11 cellular contexts compared by ENCODE assay signal in the genomic region with DNA sequence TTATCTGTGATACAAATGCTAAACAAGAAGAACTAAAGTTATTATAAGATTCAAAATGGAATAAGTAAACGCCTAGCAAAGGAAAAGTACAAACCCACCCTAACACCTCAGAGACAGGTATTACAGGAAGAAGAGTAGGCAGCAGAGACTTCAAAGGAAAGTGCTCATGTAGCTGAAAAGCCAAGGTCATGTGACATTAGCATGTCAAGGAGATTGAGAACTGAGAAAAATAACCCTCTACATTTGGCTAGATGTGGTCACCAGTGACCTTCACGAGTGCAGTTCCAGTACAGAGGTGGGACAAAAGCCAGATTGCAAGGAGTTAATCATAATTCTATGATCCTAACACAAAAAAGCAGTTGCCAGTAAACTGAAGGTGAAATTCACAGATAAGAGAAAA.
DNase-seq lines count a peak whose midpoint lies in the region; ATAC-seq and TF ChIP-seq lines count a peak whose summit lies in the region.
"Had no signal": no experiment of that assay in that cellular context is flagged by ENCODE, and none has a peak within 500 bp of the region (broad histone marks: within the 10 kb centered on the region; RNA-seq: fewer than 3 reads in every experiment).

No MANE protein-coding gene starts in this region.

- H3K9me3 ChIP-seq in CD4-positive, alpha-beta T cell (ENCODE audit: control insufficient read depth, low read length) = no peaks in the 10 kb centered on the region
- H3K9me3 ChIP-seq in OCI-LY7 (ENCODE audit: low read length) (no peaks in the 10 kb centered on the region), mammary epithelial cell (replicated peaks; ENCODE audit: insufficient read depth, low read length) (no peaks in the 10 kb centered on the region), gastrocnemius medialis (no peaks in the 10 kb centered on the region)
- H3K9me3 ChIP-seq: BE2C, tibial artery had no signal

- H4K20me1 ChIP-seq in OCI-LY7 (ENCODE audit: insufficient read depth, low read length) (no peaks in the 10 kb centered on the region), mammary epithelial cell (ENCODE audit: insufficient read depth, low read length) (no peaks in the 10 kb centered on the region)

- no peaks in the 10 kb centered on the region for H3K27me3 ChIP-seq in CD4-positive, alpha-beta T cell (ENCODE audit: control insufficient read depth, insufficient read depth, low read length)
- H3K27me3 ChIP-seq in mammary epithelial cell (ENCODE audit: insufficient read depth, low read length) = no peaks in the 10 kb centered on the region
- no peaks in the 10 kb centered on the region for H3K27me3 ChIP-seq in gastrocnemius medialis
- H3K27me3 ChIP-seq: BE2C, tibial artery had no signal

- ATAC-seq in CD4-positive, alpha-beta T cell (ENCODE audit: poor library complexity) = peak; percentile 52
- peak; percentile 89 for ATAC-seq in GM19035 (IDR thresholded peaks at IDR 0.05; ENCODE audit: unreplicated experiment)
- peak; percentile 90 for ATAC-seq in HG02852 (IDR thresholded peaks at IDR 0.05; ENCODE audit: unreplicated experiment)
- no peak for ATAC-seq in gastrocnemius medialis

- 83% methylated on average over 2 of the region's 2 CpGs for WGBS in mammary epithelial cell (ENCODE audit: low coverage, missing lambda C conversion rate)

- no peak for TF ChIP-seq POLR2A in gastrocnemius medialis (IDR thresholded peaks at IDR 0.05)

- POLR2A ChIA-PET in CD4-positive, alpha-beta T cell (lab: Charles Lee) = no interaction called here
- POLR2A ChIA-PET in OCI-LY7 (lab: Charles Lee) = interaction anchor here (0.5 kb wide), 1 partner anchor 12 kb away, joined by 3 read pairs; no protein-coding TSS in a partner anchor

- intact Hi-C loops in CD4-positive, alpha-beta T cell (cut with DNase I, micrococcal nuclease) = no loop called here
- intact Hi-C loops in OCI-LY7 (cut with micrococcal nuclease; ENCODE audit: unreplicated experiment) = no loop called here
- intact Hi-C loops in mammary epithelial cell (cut with micrococcal nuclease) = no loop called here
- intact Hi-C loops in gastrocnemius medialis (cut with DNase I; ENCODE audit: low total_unique reads) = no loop called here

- in situ Hi-C loops in mammary epithelial cell (cut with MboI; ENCODE audit: low sequenced_read_pairs in 2 of 2) = no loop called here
- in situ Hi-C loops in gastrocnemius medialis (cut with MboI; ENCODE audit: low sequenced_read_pairs in 4 of 4) = no loop called here

- H3K79me2 ChIP-seq in OCI-LY7 (ENCODE audit: insufficient read depth, low read depth, low read length) = peaks cover 9% of the 10 kb centered on the region; the same call in 1 of the 2 replicates
- H3K79me2 ChIP-seq in mammary epithelial cell (ENCODE audit: insufficient read depth, low read length) = no peaks in the 10 kb centered on the region

- H3K4me1 ChIP-seq in OCI-LY7 (ENCODE audit: insufficient read depth, low read length, poor library complexity, severe bottlenecking) = peaks cover 8% of the 10 kb centered on the region
- H3K4me1 ChIP-seq in mammary epithelial cell (ENCODE audit: insufficient read depth, low read length) = no peaks in the 10 kb centered on the region
- H3K4me1 ChIP-seq in gastrocnemius medialis = no peaks in the 10 kb centered on the region
- H3K4me1 ChIP-seq: BE2C, tibial artery had no signal

- no peaks in the 10 kb centered on the region for H3K36me3 Mint-ChIP-seq in CD4-positive, alpha-beta T cell (ENCODE audit: low read depth)

- H2AFZ ChIP-seq in OCI-LY7 (ENCODE audit: low read length) (no peak overlapping the region), mammary epithelial cell (ENCODE audit: low read depth, low read length) (no peak overlapping the region)

- no peaks in the 10 kb centered on the region for H3K9me3 Mint-ChIP-seq in CD4-positive, alpha-beta T cell

- CTCF ChIA-PET in CD4-positive, alpha-beta T cell (lab: Charles Lee) = no interaction called here
- CTCF ChIA-PET in OCI-LY7 (lab: Charles Lee; ENCODE audit: unreplicated experiment) (no interaction called here), mammary epithelial cell (lab: Charles Lee; ENCODE audit: low non-redundant PET) (no interaction called here)

- H3K4me1 Mint-ChIP-seq in CD4-positive, alpha-beta T cell (ENCODE audit: low read depth) = peaks cover 26% of the 10 kb centered on the region

- H3K9ac ChIP-seq in mammary epithelial cell (ENCODE audit: insufficient read depth, low read length) = no peak overlapping the region

- H3K4me2 ChIP-seq in OCI-LY7 (ENCODE audit: low read length) (no peak overlapping the region), mammary epithelial cell (ENCODE audit: insufficient read depth, low read depth, low read length) (no peak overlapping the region)

- no peak overlapping the region for H3K4me3 Mint-ChIP-seq in CD4-positive, alpha-beta T cell

- no peak for DNase-seq in CD4-positive, alpha-beta T cell
- DNase-seq in OCI-LY7 (ENCODE audit: low spot score) = peak; percentile 28
- DNase-seq in NCI-H128 (lab: John Stamatoyannopoulos, UW; ENCODE audit: unreplicated experiment) = no peak
- DNase-seq in SK-N-DZ (ENCODE audit: low spot score) = no peak
- no peak for DNase-seq in mammary epithelial cell
- no peak for DNase-seq in gastrocnemius medialis
- DNase-seq: BE2C, NCI-H526, tibial artery had no signal

- BruUV-seq in OCI-LY7 (replicated peaks; lab: Mats Ljungman, UMichigan) = no TSS peak
- BruUV-seq in mammary epithelial cell (replicated peaks; lab: Mats Ljungman, UMichigan) = no TSS peak

- H3K9me2 ChIP-seq in OCI-LY7 (ENCODE audit: insufficient read depth, low read length) = no peaks in the 10 kb centered on the region

- no peak overlapping the region for H3K4me3 ChIP-seq in OCI-LY7 (ENCODE audit: low read depth, low read length, poor library complexity, severe bottlenecking)
- H3K4me3 ChIP-seq in mammary epithelial cell (replicated peaks in 1 of 3; ENCODE audit: insufficient read depth in 1 of 3, low read depth in 2 of 3, low read length in 3 of 3) = no peak overlapping the region
- H3K4me3 ChIP-seq in gastrocnemius medialis = no peak overlapping the region
- H3K4me3 ChIP-seq: tibial artery had no signal

- H3K27ac ChIP-seq in CD4-positive, alpha-beta T cell (ENCODE audit: low read depth, low read length) = no peak overlapping the region
- H3K27ac ChIP-seq in OCI-LY7 (ENCODE audit: low read depth, low read length, poor library complexity, severe bottlenecking) = no peak overlapping the region
- H3K27ac ChIP-seq in mammary epithelial cell (ENCODE audit: insufficient read depth, low read depth, low read length) = no peak overlapping the region
- H3K27ac ChIP-seq in gastrocnemius medialis = no peak overlapping the region
- H3K27ac ChIP-seq: tibial artery had no signal

- dilution Hi-C loops in mammary epithelial cell (cut with HindIII; ENCODE audit: low sequenced_read_pairs) = no loop called here

- peak overlapping the region; percentile 51 for H3K27ac Mint-ChIP-seq in CD4-positive, alpha-beta T cell

- TF ChIP-seq CTCF in CD4-positive, alpha-beta T cell (IDR thresholded peaks at IDR 0.05) = no peak
- TF ChIP-seq CTCF in OCI-LY7 (conservative IDR thresholded peaks at IDR 0.05; ENCODE audit: low read length) (no peak), mammary epithelial cell (conservative IDR thresholded peaks at IDR 0.05 in 1 of 2, IDR thresholded peaks at IDR 0.05 in 1 of 2; ENCODE audit: extremely low read depth in 1 of 2, insufficient read depth in 1 of 2, low read depth in 1 of 2, low read length in 2 of 2) (no peak), gastrocnemius medialis (IDR thresholded peaks at IDR 0.05 in 4 of 5, conservative IDR thresholded peaks at IDR 0.05 in 1 of 5) (no peak)

- no peaks in the 10 kb centered on the region; the same call in 1 of the 2 replicates for H3K36me3 ChIP-seq in OCI-LY7 (ENCODE audit: insufficient read depth, low read length)
- no peaks in the 10 kb centered on the region for H3K36me3 ChIP-seq in mammary epithelial cell (ENCODE audit: insufficient read depth, low read length)
- no peaks in the 10 kb centered on the region for H3K36me3 ChIP-seq in gastrocnemius medialis
- H3K36me3 ChIP-seq: BE2C, tibial artery had no signal

- no peaks in the 10 kb centered on the region for H3K27me3 Mint-ChIP-seq in CD4-positive, alpha-beta T cell

Comparison
In these comparisons a context has a peak if more than half of its experiments do, and no peak if none do; other contexts are left out.
1. ATAC-seq: peak in CD4-positive, alpha-beta T cell (single experiment), GM19035 (single experiment) and HG02852 (single experiment); none in gastrocnemius medialis (0 of 2).